8 cellular contexts compared by ENCODE assay signal in genomic region chr15:72319360-72319984, GRCh38. TPM values are rescaled to one million over a fixed set of nuclear protein-coding genes. Genes with fewer than 3 reads are reported as not detected.
A peak's percentile ranks its signal among the peaks of the same experiment; 100 is the strongest.
DNase-seq lines count a peak whose midpoint lies in the region; ATAC-seq and TF ChIP-seq lines count a peak whose summit lies in the region.

No MANE protein-coding gene starts in this region.

- WGBS in liver, result 13% methylated on average over 46 of the region's 48 CpGs

- no peaks in the 10 kb centered on the region for H3K9me3 ChIP-seq in liver (ENCODE audit: control insufficient read depth in 4 of 4, low read length in 3 of 4)

- peak overlapping the region in 1 of 3 donors; percentile 58 for H3K4me3 ChIP-seq in liver (ENCODE audit: low read depth in 1 of 3, low read length in 3 of 3)

- peaks cover 5 to 12% (median 9%) of the 10 kb centered on the region in 4 donors for H3K4me1 ChIP-seq in liver (ENCODE audit: control insufficient read depth in 4 of 4, insufficient read depth in 4 of 4, low read length in 3 of 4)

- TF ChIP-seq CTCF in liver (IDR thresholded peaks at IDR 0.05; ENCODE audit: low read depth, low read length, missing input control), result no peak

- no peak overlapping the region for H3K9ac ChIP-seq in liver (ENCODE audit: low read depth in 1 of 2, low read length in 2 of 2)

- TF ChIP-seq RAD21 in liver (IDR thresholded peaks at IDR 0.05), result no peak

- no peaks in the 10 kb centered on the region for H3K27me3 ChIP-seq in liver (ENCODE audit: control insufficient read depth in 4 of 4, insufficient read depth in 4 of 4, low read length in 3 of 4)

- ATAC-seq in GM18505 (IDR thresholded peaks at IDR 0.05; ENCODE audit: unreplicated experiment), result peak; percentile 31
- peak; percentile 6 for ATAC-seq in HG03439 (IDR thresholded peaks at IDR 0.05; ENCODE audit: unreplicated experiment)

- H3K27ac ChIP-seq in cingulate gyrus (ENCODE audit: low read depth, low read length) (peak overlapping the region; percentile 20), liver (ENCODE audit: low read depth in 1 of 2, low read length in 2 of 2) (no peak overlapping the region)

- H3K36me3 ChIP-seq in liver (ENCODE audit: control insufficient read depth in 4 of 4, insufficient read depth in 3 of 4, low read depth in 1 of 4, low read length in 3 of 4), result no peaks in the 10 kb centered on the region

- DNase-seq in activated CD4-positive, CD25-positive, alpha-beta regulatory T cell (lab: John Stamatoyannopoulos, UW), result peak; percentile 12 to 32 (median 28)
- DNase-seq in stimulated activated CD8-positive, alpha-beta memory T cell treated with anti-CD3 and anti-CD28 coated beads, Interleukin-2, amount 100 ng/mL, for 48 hours (ENCODE audit: low read depth in 2 of 2), result peak; percentile 14 to 31
- DNase-seq in NCI-H2029 (lab: John Stamatoyannopoulos, UW) (no peak), NCI-H748 (lab: John Stamatoyannopoulos, UW; ENCODE audit: unreplicated experiment) (no peak)

- TF ChIP-seq POLR2A in GM18505 (IDR thresholded peaks at IDR 0.05; ENCODE audit: borderline replicate concordance, extremely low read depth, insufficient read depth, insufficient read length), result no peak

TF ChIP-seq in liver, 16 proteins besides CTCF, POLR2A, EP300 and RAD21:
- TF ChIP-seq REST (IDR thresholded peaks at IDR 0.05) (peak; percentile 98), RXRA (IDR thresholded peaks at IDR 0.05) (no peak), SP1 (IDR thresholded peaks at IDR 0.05) (no peak), YY1 (IDR thresholded peaks at IDR 0.05) (no peak), GABPA (IDR thresholded peaks at IDR 0.05 in 1 of 2, conservative IDR thresholded peaks at IDR 0.05 in 1 of 2) (no peak)

RNA-seq across cellular contexts. Expression of gene CELF6, which starts 0.5 kb away (rescaled TPM):
- under 1 TPM; 0.14 to 0.92 TPM for total RNA-seq in liver
- polyA plus RNA-seq in liver, result under 1 TPM; 0.10 to 0.74 TPM

RNA-seq across cellular contexts. Expression of gene PARP6, which starts 47.1 kb away (rescaled TPM):
- 1 to 10 TPM; 4.3 to 10.0 TPM for total RNA-seq in liver
- 10 to 100 TPM in 1 of 2 donors, 1 to 10 TPM in 1; 8.7 to 15.3 TPM for polyA plus RNA-seq in liver

RNA-seq across cellular contexts. Expression of gene HEXA, which starts 56.3 kb away (rescaled TPM):
- 10 to 100 TPM; 38.1 to 42.9 TPM for total RNA-seq in liver
- polyA plus RNA-seq in liver, result 10 to 100 TPM; 62.5 to 69.0 TPM

Comparison
In these comparisons a context has a peak if more than half of its experiments do, and no peak if none do; other contexts are left out.
1. DNase-seq: peak in activated CD4-positive, CD25-positive, alpha-beta regulatory T cell (4 of 4) and stimulated activated CD8-positive, alpha-beta memory T cell treated with anti-CD3 and anti-CD28 coated beads, Interleukin-2, amount 100 ng/mL, for 48 hours (2 of 2); none in NCI-H2029 (single experiment) and NCI-H748 (single experiment).